In genomic region chr2:46225730-46226129, GRCh38 we compare ENCODE assay signal across 1 cellular context.
TF ChIP-seq lines count a peak whose summit lies in the region.

No MANE protein-coding gene starts in this region.

TF ChIP-seq in endothelial cell of umbilical vein, 7 proteins besides CTCF, POLR2A, EP300 and RAD21 (continued from another document):
- TF ChIP-seq, protein P1, sequence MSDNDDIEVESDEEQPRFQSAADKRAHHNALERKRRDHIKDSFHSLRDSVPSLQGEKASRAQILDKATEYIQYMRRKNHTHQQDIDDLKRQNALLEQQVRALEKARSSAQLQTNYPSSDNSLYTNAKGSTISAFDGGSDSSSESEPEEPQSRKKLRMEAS (IDR thresholded peaks at IDR 0.05; ENCODE audit: insufficient read depth, insufficient read length), result no peak
